ENCODE assay signal across 1 cellular context in genomic region chr12:109093022-109093918, GRCh38.
TF ChIP-seq lines count a peak whose summit lies in the region.

ALKBH2 (minus strand) TSS chr12:109093472; CDS start chr12:109092786, 686 bp downstream.

TF ChIP-seq in HepG2, 621 proteins besides CTCF, POLR2A, EP300 and RAD21 (continued from another document and continues in another):
- TF ChIP-seq ZNF780A (CRISPR knock-in tag; IDR thresholded peaks at IDR 0.05), result peak; percentile 93
- 0 out of 2 replicates have a peak, but pooled peaks have one; percentile 47 for TF ChIP-seq ONECUT2 (CRISPR knock-in tag; IDR thresholded peaks at IDR 0.05)
- no peak for TF ChIP-seq MAFF (IDR thresholded peaks at IDR 0.05; ENCODE audit: low read depth, low read length)
- peak; percentile 90 for TF ChIP-seq PHF20 (CRISPR knock-in tag; IDR thresholded peaks at IDR 0.05)
- TF ChIP-seq HDAC2 (CRISPR knock-in tag; IDR thresholded peaks at IDR 0.05), result peak; percentile 94
- TF ChIP-seq ARID4A (CRISPR knock-in tag; IDR thresholded peaks at IDR 0.05; ENCODE audit: borderline replicate concordance), result peak; percentile 95
- no peak for TF ChIP-seq NR2F2 (IDR thresholded peaks at IDR 0.05; ENCODE audit: borderline replicate concordance, low read depth)
- no peak for TF ChIP-seq SIN3B (IDR thresholded peaks at IDR 0.05; ENCODE audit: low read length)
- 0 out of 2 replicates have a peak, but pooled peaks have one; percentile 49 for TF ChIP-seq ZNF562 (CRISPR knock-in tag; IDR thresholded peaks at IDR 0.05; ENCODE audit: borderline replicate concordance)
- peak; percentile 96 for TF ChIP-seq ZNF563 (CRISPR knock-in tag; IDR thresholded peaks at IDR 0.05)
- no peak for TF ChIP-seq ZFP36 (IDR thresholded peaks at IDR 0.05; ENCODE audit: borderline replicate concordance, low read depth, low read length, partially characterized antibody)
- TF ChIP-seq ZNF512B (CRISPR knock-in tag; IDR thresholded peaks at IDR 0.05; ENCODE audit: borderline replicate concordance), result no peak
- peak; percentile 88; the same call in 1 of the 2 replicates for TF ChIP-seq NCOA1 (CRISPR knock-in tag; IDR thresholded peaks at IDR 0.05)
- peak; percentile 89; the same call in 1 of the 2 replicates for TF ChIP-seq MTERF4 (CRISPR knock-in tag; IDR thresholded peaks at IDR 0.05)
- TF ChIP-seq CENPX (CRISPR knock-in tag; IDR thresholded peaks at IDR 0.05), result no peak
- TF ChIP-seq ZNF44 (CRISPR knock-in tag; IDR thresholded peaks at IDR 0.05), result peak; percentile 96; the same call in 1 of the 2 replicates
- peak; percentile 90 for TF ChIP-seq ZMAT3 (CRISPR knock-in tag; conservative IDR thresholded peaks at IDR 0.05)
- TF ChIP-seq SIX1 (CRISPR knock-in tag; IDR thresholded peaks at IDR 0.05; ENCODE audit: borderline replicate concordance), result peak; percentile 25; the same call in 1 of the 2 replicates
- TF ChIP-seq ZNF577 (CRISPR knock-in tag; IDR thresholded peaks at IDR 0.05; ENCODE audit: borderline replicate concordance, low read depth), result peak; percentile 86; the same call in 1 of the 2 replicates
- no peak for TF ChIP-seq DPF2 (CRISPR knock-in tag; IDR thresholded peaks at IDR 0.05; ENCODE audit: borderline replicate concordance, low read depth)
- TF ChIP-seq YY1 (IDR thresholded peaks at IDR 0.05; ENCODE audit: insufficient read depth, insufficient replicate concordance, low read depth, low read length), result peak; percentile 73
- TF ChIP-seq ZNF264 (CRISPR knock-in tag; IDR thresholded peaks at IDR 0.05), result peak; percentile 88; the same call in 1 of the 2 replicates
- peak; percentile 74; the same call in 1 of the 2 replicates for TF ChIP-seq NFAT5 (CRISPR knock-in tag; IDR thresholded peaks at IDR 0.05)
- TF ChIP-seq NFYC (CRISPR knock-in tag; IDR thresholded peaks at IDR 0.05), result peak; percentile 60
- TF ChIP-seq ZNF10 (CRISPR knock-in tag; IDR thresholded peaks at IDR 0.05; ENCODE audit: borderline replicate concordance, low read depth), result no peak
- no peak for TF ChIP-seq ZNF432 (CRISPR knock-in tag; IDR thresholded peaks at IDR 0.05; ENCODE audit: borderline replicate concordance)
- no peak for TF ChIP-seq NR3C1 (CRISPR knock-in tag; IDR thresholded peaks at IDR 0.05)
- TF ChIP-seq NCOR1 (IDR thresholded peaks at IDR 0.05; ENCODE audit: borderline replicate concordance, low read length), result 0 out of 2 replicates have a peak, but pooled peaks have one; percentile 29
- peak; percentile 93; the same call in 1 of the 2 replicates for TF ChIP-seq ZNF530 (CRISPR knock-in tag; IDR thresholded peaks at IDR 0.05; ENCODE audit: low read depth)
- TF ChIP-seq SRSF4 (IDR thresholded peaks at IDR 0.05; ENCODE audit: low read depth, low read length, poor library complexity, severe bottlenecking), result no peak
- TF ChIP-seq ZNF513 (CRISPR knock-in tag; conservative IDR thresholded peaks at IDR 0.05), result no peak
- TF ChIP-seq ZNF639 (CRISPR knock-in tag; conservative IDR thresholded peaks at IDR 0.05), result no peak; the same call in 1 of the 2 replicates
- no peak for TF ChIP-seq PCBP2 (optimal IDR thresholded peaks at IDR 0.05; ENCODE audit: low read depth, low read length, poor library complexity, severe bottlenecking)
- TF ChIP-seq MYPOP (CRISPR knock-in tag; IDR thresholded peaks at IDR 0.05), result peak; percentile 96
- peak; percentile 81 for TF ChIP-seq GABPA (IDR thresholded peaks at IDR 0.05; ENCODE audit: low read depth, low read length)
- TF ChIP-seq GABPA (CRISPR knock-in tag; IDR thresholded peaks at IDR 0.05; ENCODE audit: low read depth), result peak; percentile 97
- peak; percentile 81 for TF ChIP-seq KAT7 (CRISPR knock-in tag; IDR thresholded peaks at IDR 0.05; ENCODE audit: borderline replicate concordance)
- TF ChIP-seq ZBTB39 (CRISPR knock-in tag; IDR thresholded peaks at IDR 0.05), result no peak; the same call in 1 of the 2 replicates
- peak; percentile 95 for TF ChIP-seq HNRNPLL (IDR thresholded peaks at IDR 0.05; ENCODE audit: low read depth, low read length, poor library complexity, severe bottlenecking)
- TF ChIP-seq GZF1 (CRISPR knock-in tag; IDR thresholded peaks at IDR 0.05), result peak; percentile 89; the same call in 1 of the 2 replicates
